ENCODE assay signal across 25 cellular contexts in the genomic region with DNA sequence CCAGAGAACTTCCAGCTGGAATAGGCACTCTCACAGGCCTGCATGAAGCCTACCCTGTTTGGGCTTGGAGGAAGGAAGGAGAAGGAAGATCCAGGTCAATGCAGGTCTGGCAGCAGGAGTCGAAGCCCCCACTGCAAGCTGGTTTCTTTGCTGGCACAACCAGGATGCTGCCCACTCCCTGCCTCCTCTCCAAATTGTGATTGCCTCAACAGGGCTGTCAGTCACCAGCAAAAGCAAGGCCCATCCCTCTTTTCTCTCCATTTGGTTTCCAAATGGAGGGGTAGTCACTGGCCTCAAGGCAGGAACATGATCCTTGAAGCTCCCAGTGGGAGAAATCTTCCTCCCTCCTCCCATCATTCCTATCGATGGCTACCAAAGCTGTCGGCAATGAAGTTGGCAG.
"Had no signal": no experiment of that assay in that cellular context is flagged by ENCODE, and none has a peak within 500 bp of the region (broad histone marks: within the 10 kb centered on the region; RNA-seq: fewer than 3 reads in every experiment).

No MANE protein-coding gene starts in this region.

- H3K9me3 ChIP-seq: colonic mucosa, esophagus squamous epithelium, gastrocnemius medialis, left lung, lower lobe of right lung had no signal

- H3K27me3 ChIP-seq: colonic mucosa, esophagus squamous epithelium, gastrocnemius medialis, heart right ventricle, left lung had no signal

- H3K9me3 Mint-ChIP-seq: dendritic cell treated with granulocyte-macrophage colony-stimulating factor and Interleukin-4, amounts not matched to agents 40 ng/mL and 50 ng/mL, for 4 days had no signal

- ATAC-seq: esophagus mucosa, gastrocnemius medialis, left cardiac atrium, left lung, left ventricle myocardium superior had no signal

- H3K4me3 Mint-ChIP-seq: dendritic cell treated with granulocyte-macrophage colony-stimulating factor and Interleukin-4, amounts not matched to agents 40 ng/mL and 50 ng/mL, for 4 days; naive B cell had no signal

- H3K4me1 Mint-ChIP-seq: naive B cell had no signal

- H3K27me3 Mint-ChIP-seq: dendritic cell treated with granulocyte-macrophage colony-stimulating factor and Interleukin-4, amounts not matched to agents 40 ng/mL and 50 ng/mL, for 4 days; naive B cell had no signal

- H3K27ac ChIP-seq: colonic mucosa, epithelial cell of prostate, esophagus squamous epithelium, gastrocnemius medialis, heart right ventricle, left lung, lower lobe of right lung had no signal

- DNase-seq: colonic mucosa; cortex of kidney; effector CD8-positive, alpha-beta T cell; erythroblast; esophagus squamous epithelium; foreskin fibroblast; foreskin melanocyte; gastrocnemius medialis; glutamatergic neuron; head of caudate nucleus; heart right ventricle; hippocampal formation; left cardiac atrium; left lung; left ventricle myocardium superior; lower lobe of right lung; mesendoderm; midbrain; naive B cell had no signal

- H3K4me1 ChIP-seq: colonic mucosa, esophagus squamous epithelium, gastrocnemius medialis, heart right ventricle, left lung, lower lobe of right lung had no signal

- H3K36me3 ChIP-seq: colonic mucosa had no signal

- FAIRE-seq: endometrium, islet of Langerhans, keratinocyte had no signal

- H3K4me3 ChIP-seq: colonic mucosa, esophagus squamous epithelium, gastrocnemius medialis, heart right ventricle, left lung, lower lobe of right lung had no signal

- H3K27ac Mint-ChIP-seq: dendritic cell treated with granulocyte-macrophage colony-stimulating factor and Interleukin-4, amounts not matched to agents 40 ng/mL and 50 ng/mL, for 4 days had no signal
